ENCODE assay signal across 8 cellular contexts in genomic region chr10:103493362-103493871, GRCh38. TPM values are rescaled to one million over a fixed set of nuclear protein-coding genes. Genes with fewer than 3 reads are reported as not detected.
DNase-seq lines count a peak whose midpoint lies in the region; ATAC-seq and TF ChIP-seq lines count a peak whose summit lies in the region.

NEURL1 (plus strand) TSS chr10:103493705; CDS start chr10:103494388, 683 bp downstream.

- H3K27ac ChIP-seq in WERI-Rb-1 (no peak within 1 kb of the TSS), aorta (ENCODE audit: low read depth in 1 of 2, low read length in 2 of 2) (no peak within 1 kb of the TSS)

- TF ChIP-seq CTCF in WERI-Rb-1 (IDR thresholded peaks at IDR 0.05; ENCODE audit: low read depth, low read length) (no peak), epithelial cell of esophagus (IDR thresholded peaks at IDR 0.05; ENCODE audit: insufficient read depth, low read depth, low read length, missing control alignments) (no peak), nephron (IDR thresholded peaks at IDR 0.05; ENCODE audit: unreplicated experiment in 3 of 3) (no peak)

- H3K9me3 ChIP-seq in WERI-Rb-1 (ENCODE audit: severe bottlenecking) (no peaks in the 10 kb centered on the region), aorta (ENCODE audit: control insufficient read depth, low read length) (no peaks in the 10 kb centered on the region)

- peaks cover 12% of the 10 kb centered on the region for H3K27me3 ChIP-seq in WERI-Rb-1 (ENCODE audit: insufficient read depth, low read depth, severe bottlenecking)
- no peaks in the 10 kb centered on the region for H3K27me3 ChIP-seq in aorta (ENCODE audit: control insufficient read depth in 1 of 2, insufficient read depth in 2 of 2, low read length in 1 of 2)

- H3K36me3 ChIP-seq in WERI-Rb-1 (no peaks in the 10 kb centered on the region), aorta (ENCODE audit: control insufficient read depth in 1 of 2, insufficient read depth in 2 of 2, low read length in 1 of 2) (no peaks in the 10 kb centered on the region)

- DNase-seq in activated effector memory CD4-positive, alpha-beta T cell treated with anti-CD3 and anti-CD28 coated beads, Interleukin-2, amount 50 U/mL, for 16 hours, result peak; percentile 66
- no peak for DNase-seq in activated effector memory CD4-positive, alpha-beta T cell treated with Interleukin-2 at 50 U/mL for 16 hours
- DNase-seq in WERI-Rb-1 (no peak), epithelial cell of esophagus (ENCODE audit: low read depth) (peak; percentile 13), aorta (no peak)
- no peak for DNase-seq in NK-92 treated with Interleukin-12 subunit alpha and Interleukin-12 subunit beta, amount 100 ng/mL, for 24 hours (lab: John Stamatoyannopoulos, UW)

- intact Hi-C loops in aorta (cut with DNase I), result no loop called here

- peaks cover 28% of the 10 kb centered on the region for H3K4me1 Mint-ChIP-seq in nephron

- peaks cover 58% of the 10 kb centered on the region for H3K27me3 Mint-ChIP-seq in nephron (ENCODE audit: low read depth)

- ATAC-seq in aorta (ENCODE audit: low FRiP score), result no peak
- no peak for ATAC-seq in HG02623 (IDR thresholded peaks at IDR 0.05; ENCODE audit: unreplicated experiment)

- H3K27ac Mint-ChIP-seq in nephron, result peak within 1 kb of the TSS; percentile 22 to 76 (median 40)

- no peaks in the 10 kb centered on the region for H3K36me3 Mint-ChIP-seq in nephron (ENCODE audit: low read depth)

- WGBS in aorta, 2 donors, result 3 to 4% methylated on average over 57 of the region's 57 CpGs

- H3K4me3 ChIP-seq in WERI-Rb-1 (ENCODE audit: low read depth, low read length) (peak within 1 kb of the TSS; percentile 58), epithelial cell of esophagus (ENCODE audit: low read length) (peak within 1 kb of the TSS; percentile 25), aorta (ENCODE audit: low read length in 2 of 2) (peak within 1 kb of the TSS; percentile 36 to 65)

- H3K4me1 ChIP-seq in aorta (ENCODE audit: control insufficient read depth in 1 of 2, insufficient read depth in 2 of 2, low read length in 2 of 2), result no peaks in the 10 kb centered on the region

- peak within 1 kb of the TSS; percentile 82 to 91 (median 88) for H3K4me3 Mint-ChIP-seq in nephron

- H3K9me3 Mint-ChIP-seq in nephron, result no peaks in the 10 kb centered on the region

RNA-seq across cellular contexts. Expression of gene NEURL1, which starts in this region (rescaled TPM):
- total RNA-seq in aorta, result under 1 TPM; 0.16 to 0.18 TPM
- 1 to 10 TPM in 1 of 2 donors, under 1 TPM in 1; 0.51 to 2.8 TPM for polyA plus RNA-seq in aorta

Comparison
In these comparisons a context has a peak if more than half of its experiments do, and no peak if none do; other contexts are left out.
1. DNase-seq: peak in activated effector memory CD4-positive, alpha-beta T cell treated with anti-CD3 and anti-CD28 coated beads, Interleukin-2, amount 50 U/mL, for 16 hours (single experiment) and epithelial cell of esophagus (single experiment); none in activated effector memory CD4-positive, alpha-beta T cell treated with Interleukin-2 at 50 U/mL for 16 hours (single experiment), WERI-Rb-1 (single experiment), aorta (0 of 2) and NK-92 treated with Interleukin-12 subunit alpha and Interleukin-12 subunit beta, amount 100 ng/mL, for 24 hours (single experiment).
2. Peak in every context shown above with its lines, with median percentiles within 50 percentile points of each other: H3K4me3 ChIP-seq.